21 cellular contexts compared by ENCODE assay signal in the genomic region with DNA sequence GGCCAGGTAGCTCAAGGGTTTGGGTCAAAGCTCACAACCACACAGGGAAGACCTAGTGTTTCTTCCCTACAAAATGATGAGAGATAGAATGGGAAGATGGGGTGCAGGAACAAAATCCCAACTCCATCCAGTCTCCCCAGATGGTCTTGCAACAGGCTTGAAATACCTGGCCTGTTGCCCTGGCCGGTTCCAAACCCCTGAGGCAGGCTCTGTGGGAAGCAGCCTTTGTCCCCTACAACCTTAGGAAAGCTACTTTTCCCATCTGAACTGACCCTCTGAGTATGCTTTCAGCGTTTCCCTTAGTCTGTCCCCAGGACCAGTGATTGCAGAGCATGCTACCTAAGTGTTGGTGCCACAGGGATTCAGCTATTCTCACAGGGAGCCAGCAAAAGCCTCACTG.
DNase-seq lines count a peak whose midpoint lies in the region; ATAC-seq and TF ChIP-seq lines count a peak whose summit lies in the region.
"Had no signal": no experiment of that assay in that cellular context is flagged by ENCODE, and none has a peak within 500 bp of the region (broad histone marks: within the 10 kb centered on the region; RNA-seq: fewer than 3 reads in every experiment).

No MANE protein-coding gene starts in this region.

- H3K27me3 ChIP-seq in smooth muscle cell (ENCODE audit: low read depth) (no peaks in the 10 kb centered on the region), upper lobe of left lung (no peaks in the 10 kb centered on the region)
- H3K27me3 ChIP-seq: BLaER1 had no signal

- DNase-seq in EL (peak; percentile 43), RPMI7951 (ENCODE audit: low read depth) (peak; percentile 72), fibroblast of the aortic adventitia (ENCODE audit: low read depth) (peak; percentile 58), smooth muscle cell (lab: John Stamatoyannopoulos, UW; ENCODE audit: unreplicated experiment) (no peak), DMS153 (lab: John Stamatoyannopoulos, UW) (no peak), upper lobe of left lung (no peak)
- DNase-seq: activated CD4-positive, alpha-beta T cell treated with anti-CD3 and anti-CD28 coated beads for 4 hours; activated gamma-delta T cell; Calu3; cerebellar nuclear complex; GF-D8; KG1; left colon; NCI-H1048; NCI-H2029 treated with DMSO at 0.1 percent for 48 hours; SIG-M5; stimulated activated CD4-positive, alpha-beta T cell treated with anti-CD3 and anti-CD28 coated beads, Interleukin-1b, Interleukin-23, amount 100 ng/mL, for 48 hours; T-helper 9 cell had no signal

- no peaks in the 10 kb centered on the region for H3K79me2 ChIP-seq in smooth muscle cell (ENCODE audit: low read depth)

- no peak for TF ChIP-seq CTCF in fibroblast of the aortic adventitia (IDR thresholded peaks at IDR 0.05; ENCODE audit: insufficient read depth, low read length)
- no peak for TF ChIP-seq CTCF in smooth muscle cell (IDR thresholded peaks at IDR 0.05; ENCODE audit: borderline replicate concordance, insufficient read depth, poor library complexity, severe bottlenecking)
- TF ChIP-seq CTCF in upper lobe of left lung (IDR thresholded peaks at IDR 0.05): no peak

- no peak for TF ChIP-seq POLR2A in upper lobe of left lung (IDR thresholded peaks at IDR 0.05)

- no peak overlapping the region for H3K4me2 ChIP-seq in smooth muscle cell
- H3K4me2 ChIP-seq: BLaER1 had no signal

- H3K27ac ChIP-seq in smooth muscle cell (ENCODE audit: low read depth) (peak overlapping the region; percentile 79), upper lobe of left lung (peak overlapping the region in 1 of 4 donors; percentile 49)
- H3K27ac ChIP-seq: BLaER1 had no signal

- TF ChIP-seq EP300 in upper lobe of left lung (IDR thresholded peaks at IDR 0.05): no peak

- no peaks in the 10 kb centered on the region for H3K9me3 ChIP-seq in smooth muscle cell (replicated peaks; ENCODE audit: low read depth)
- no peaks in the 10 kb centered on the region for H3K9me3 ChIP-seq in upper lobe of left lung

- ATAC-seq in GM19324 (IDR thresholded peaks at IDR 0.05; ENCODE audit: low FRiP score, unreplicated experiment): no peak
- no peak for ATAC-seq in upper lobe of left lung (ENCODE audit: low FRiP score in 2 of 2)
- ATAC-seq: GM12878, left colon had no signal

- no peak overlapping the region for H3K4me3 ChIP-seq in fibroblast of the aortic adventitia (ENCODE audit: low read depth, low read length)
- H3K4me3 ChIP-seq in smooth muscle cell: no peak overlapping the region
- H3K4me3 ChIP-seq in upper lobe of left lung: no peak overlapping the region
- H3K4me3 ChIP-seq: BLaER1, GM12878 had no signal

- H3K4me1 ChIP-seq in smooth muscle cell (ENCODE audit: low read depth) (peaks cover 10% of the 10 kb centered on the region), upper lobe of left lung (peaks cover 11 to 14% (median 12%) of the 10 kb centered on the region in 4 donors)
- H3K4me1 ChIP-seq: BLaER1 had no signal

- WGBS in smooth muscle cell (ENCODE audit: low lambda C conversion rate): 81% methylated on average over 2 of the region's 2 CpGs
- WGBS in upper lobe of left lung, 2 donors: 92% methylated on average over 2 of the region's 2 CpGs; no CpG with 5 or more reads in 1 of the 2 donors

- no peak overlapping the region for H2AFZ ChIP-seq in smooth muscle cell (ENCODE audit: low read depth)

- peak overlapping the region; percentile 7 for H3K9ac ChIP-seq in smooth muscle cell (ENCODE audit: low read depth)
- H3K9ac ChIP-seq: BLaER1 had no signal

- no peaks in the 10 kb centered on the region for H4K20me1 ChIP-seq in smooth muscle cell (ENCODE audit: low read depth)
- H4K20me1 ChIP-seq: BLaER1 had no signal

- H3K36me3 ChIP-seq in smooth muscle cell (ENCODE audit: low read depth): no peaks in the 10 kb centered on the region
- H3K36me3 ChIP-seq in upper lobe of left lung: no peaks in the 10 kb centered on the region
- H3K36me3 ChIP-seq: BLaER1 had no signal

- peaks cover 16% of the 10 kb centered on the region for H3F3A ChIP-seq in smooth muscle cell (ENCODE audit: low read depth)

Comparison
In these comparisons a context has a peak if more than half of its experiments do, and no peak if none do; other contexts are left out.
1. DNase-seq: peak in EL (single experiment), RPMI7951 (single experiment) and fibroblast of the aortic adventitia (single experiment); none in smooth muscle cell (single experiment), DMS153 (single experiment) and upper lobe of left lung (0 of 2).